Comparison of ENCODE assay signal across 1 cellular context in genomic region chr18:42922363-42922762, GRCh38.
TF ChIP-seq lines count a peak whose summit lies in the region.

No MANE protein-coding gene starts in this region.

TF ChIP-seq in SK-N-SH treated with all-trans-retinoic acid at 6 μM for 48 hours, 23 proteins besides CTCF, POLR2A, EP300 and RAD21 (continued from another document):
- TF ChIP-seq PATZ1 (CRISPR knock-in tag; IDR thresholded peaks at IDR 0.05; ENCODE audit: borderline replicate concordance) (peak; percentile 93), ZNF565 (CRISPR knock-in tag; conservative IDR thresholded peaks at IDR 0.05; ENCODE audit: low read depth) (no peak), CSDC2 (CRISPR knock-in tag; IDR thresholded peaks at IDR 0.05) (peak; percentile 43; the same call in 1 of the 2 replicates), TOX (CRISPR knock-in tag; IDR thresholded peaks at IDR 0.05; ENCODE audit: borderline replicate concordance) (peak; percentile 78; the same call in 1 of the 2 replicates), PPARA (CRISPR knock-in tag; IDR thresholded peaks at IDR 0.05; ENCODE audit: borderline replicate concordance) (0 out of 2 replicates have a peak, but pooled peaks have one; percentile 25)
